In the genomic region with DNA sequence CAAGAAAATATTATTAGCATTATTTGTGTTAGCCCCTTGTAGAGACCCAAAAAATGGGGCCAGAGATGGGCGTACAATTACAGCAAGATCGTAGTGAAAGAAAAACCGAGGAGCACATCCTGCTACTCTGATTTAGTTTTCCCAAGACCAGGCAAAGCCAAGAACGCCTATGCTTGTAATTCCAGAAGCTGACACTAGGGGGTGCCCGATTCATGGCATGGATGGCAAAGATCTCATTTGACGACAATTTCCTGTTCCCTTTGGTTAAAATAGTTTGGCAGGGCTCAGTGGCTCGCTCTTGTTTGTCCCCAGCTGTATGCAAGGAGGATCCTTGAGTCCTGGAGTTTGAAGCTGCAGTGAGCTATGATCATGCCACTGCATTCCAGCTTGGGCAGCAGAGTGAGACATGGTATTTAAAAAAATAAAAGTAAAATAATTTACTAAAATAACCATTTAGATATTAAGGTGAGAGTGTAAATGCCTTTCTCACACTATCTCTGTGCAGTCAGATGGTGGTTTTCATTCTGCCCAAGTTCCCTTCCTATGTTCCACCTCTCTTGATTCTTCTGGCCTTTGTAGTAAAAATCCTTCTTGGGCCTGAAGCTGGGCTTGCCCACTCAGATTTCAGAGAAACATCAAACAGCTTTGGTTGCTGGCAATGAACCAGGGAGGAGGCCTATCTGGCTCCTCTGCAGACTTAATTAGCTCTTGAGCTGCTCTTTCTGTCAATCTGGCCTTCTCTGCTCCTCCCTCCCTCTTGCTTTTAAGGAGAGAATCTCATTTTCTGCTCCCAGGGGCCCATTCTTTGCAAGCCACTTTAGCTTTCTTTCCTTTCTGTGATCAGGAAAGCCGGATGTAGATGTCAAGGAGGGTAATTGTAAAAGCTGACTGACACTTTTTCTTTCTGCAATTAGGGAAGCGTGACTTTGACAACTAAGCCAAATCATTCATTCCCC, we compare ENCODE assay signal across 1 cellular context.
TF ChIP-seq lines count a peak whose summit lies in the region.

No MANE protein-coding gene starts in this region.

TF ChIP-seq in IMR-90, 13 proteins besides CTCF, POLR2A, EP300 and RAD21:
- TF ChIP-seq CHD1 (IDR thresholded peaks at IDR 0.05; ENCODE audit: low read depth, low read length) (no peak), NFE2L2 (IDR thresholded peaks at IDR 0.05; ENCODE audit: low read depth, low read length) (no peak), MAZ (IDR thresholded peaks at IDR 0.05; ENCODE audit: borderline replicate concordance, low read depth, low read length) (no peak), MAFK (IDR thresholded peaks at IDR 0.05; ENCODE audit: low read depth, low read length) (no peak), BHLHE40 (IDR thresholded peaks at IDR 0.05; ENCODE audit: low read depth, low read length) (no peak), RFX5 (IDR thresholded peaks at IDR 0.05; ENCODE audit: low read depth, low read length) (no peak), SMC3 (IDR thresholded peaks at IDR 0.05; ENCODE audit: low read depth, low read length) (no peak), MXI1 (IDR thresholded peaks at IDR 0.05; ENCODE audit: borderline replicate concordance, low read depth, low read length) (no peak)
- TF ChIP-seq, protein P1, sequence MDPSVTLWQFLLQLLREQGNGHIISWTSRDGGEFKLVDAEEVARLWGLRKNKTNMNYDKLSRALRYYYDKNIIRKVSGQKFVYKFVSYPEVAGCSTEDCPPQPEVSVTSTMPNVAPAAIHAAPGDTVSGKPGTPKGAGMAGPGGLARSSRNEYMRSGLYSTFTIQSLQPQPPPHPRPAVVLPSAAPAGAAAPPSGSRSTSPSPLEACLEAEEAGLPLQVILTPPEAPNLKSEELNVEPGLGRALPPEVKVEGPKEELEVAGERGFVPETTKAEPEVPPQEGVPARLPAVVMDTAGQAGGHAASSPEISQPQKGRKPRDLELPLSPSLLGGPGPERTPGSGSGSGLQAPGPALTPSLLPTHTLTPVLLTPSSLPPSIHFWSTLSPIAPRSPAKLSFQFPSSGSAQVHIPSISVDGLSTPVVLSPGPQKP (IDR thresholded peaks at IDR 0.05; ENCODE audit: borderline replicate concordance, low read depth, low read length), result no peak
- TF ChIP-seq, protein P2, sequence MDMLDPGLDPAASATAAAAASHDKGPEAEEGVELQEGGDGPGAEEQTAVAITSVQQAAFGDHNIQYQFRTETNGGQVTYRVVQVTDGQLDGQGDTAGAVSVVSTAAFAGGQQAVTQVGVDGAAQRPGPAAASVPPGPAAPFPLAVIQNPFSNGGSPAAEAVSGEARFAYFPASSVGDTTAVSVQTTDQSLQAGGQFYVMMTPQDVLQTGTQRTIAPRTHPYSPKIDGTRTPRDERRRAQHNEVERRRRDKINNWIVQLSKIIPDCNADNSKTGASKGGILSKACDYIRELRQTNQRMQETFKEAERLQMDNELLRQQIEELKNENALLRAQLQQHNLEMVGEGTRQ (IDR thresholded peaks at IDR 0.05; ENCODE audit: low read depth, low read length), result no peak
